12 cellular contexts compared by ENCODE assay signal in the genomic region with DNA sequence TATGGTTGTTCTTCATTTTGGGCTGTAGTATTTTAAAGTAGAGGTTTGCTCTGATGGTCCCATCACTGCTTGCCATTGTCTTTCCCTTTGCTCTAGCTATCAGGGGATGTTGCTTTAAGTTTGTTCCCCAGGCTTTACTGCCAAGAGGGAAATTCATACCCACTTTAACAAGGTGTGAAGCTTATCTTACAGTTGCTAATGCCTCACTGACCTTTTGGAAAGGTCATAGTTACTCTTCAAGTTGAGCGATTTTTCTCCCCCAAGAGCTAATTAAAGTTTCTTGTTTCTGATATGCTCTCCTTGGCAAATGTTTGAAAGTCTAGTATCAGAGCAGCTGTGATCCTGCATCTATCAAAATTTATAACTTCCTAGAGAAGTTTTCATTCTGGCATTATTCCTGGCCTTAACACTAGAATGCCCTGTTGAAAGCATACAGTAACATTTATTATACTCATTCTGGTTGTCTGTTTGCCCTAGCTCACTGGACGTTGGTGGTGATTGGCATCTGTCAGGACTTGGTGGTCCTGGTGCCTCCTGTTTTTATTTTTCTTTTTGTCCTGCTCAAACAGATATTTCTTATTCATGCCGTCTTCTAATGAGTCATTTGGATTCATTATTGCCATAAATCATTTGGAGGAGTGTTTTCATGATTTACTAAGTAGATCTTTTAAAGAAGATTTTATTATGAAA. TPM values are rescaled to one million over a fixed set of nuclear protein-coding genes. Genes with fewer than 3 reads are reported as not detected.
DNase-seq lines count a peak whose midpoint lies in the region; ATAC-seq, FAIRE-seq and TF ChIP-seq lines count a peak whose summit lies in the region.
"Had no signal": no experiment of that assay in that cellular context is flagged by ENCODE, and none has a peak within 500 bp of the region (broad histone marks: within the 10 kb centered on the region; RNA-seq: fewer than 3 reads in every experiment).

No MANE protein-coding gene starts in this region.

- H3K9ac ChIP-seq in HepG2 (ENCODE audit: insufficient read depth, low read depth, low read length) = no peak overlapping the region

- intact Hi-C loops in mucosa of descending colon (cut with DNase I, micrococcal nuclease) = no loop called here
- intact Hi-C loops in HepG2 (cut with micrococcal nuclease; ENCODE audit: unreplicated experiment) = no loop called here

- TF ChIP-seq EP300 in HepG2 (IDR thresholded peaks at IDR 0.05; ENCODE audit: low read depth in 2 of 2, low read length in 2 of 2) = no peak
- no peak for TF ChIP-seq EP300 in HepG2 (CRISPR knock-in tag; IDR thresholded peaks at IDR 0.05; ENCODE audit: borderline replicate concordance)

- POLR2A ChIA-PET in HepG2 (lab: Yijun Ruan, JAX) = interaction anchor here (0.7 to 2.3 kb wide), 3 partner anchors 11 to 41 kb away, joined by 3 to 6 read pairs (median 3); no protein-coding TSS in a partner anchor

- no peak overlapping the region for H2AFZ ChIP-seq in HepG2 (ENCODE audit: low read length)

- H3K4me2 ChIP-seq in HepG2 (ENCODE audit: low read depth, low read length) = no peak overlapping the region

- peaks cover 78% of the 10 kb centered on the region for H3K79me2 ChIP-seq in HepG2 (ENCODE audit: insufficient read depth, low read length)

- H3K4me3 Mint-ChIP-seq in activated T-cell treated with anti-CD3 and anti-CD28 coated beads, Interleukin-2, amount 50 U/mL, for 24 hours = peak overlapping the region; percentile 21
- H3K4me3 Mint-ChIP-seq in central memory CD8-positive, alpha-beta T cell = peak overlapping the region; percentile 11

- H3K27ac ChIP-seq in HepG2 (ENCODE audit: extremely low read length, insufficient read depth, low read length) = no peak overlapping the region

- no peak for DNase-seq in activated T-cell treated with anti-CD3 and anti-CD28 coated beads, Interleukin-2, amount 50 U/mL, for 24 hours
- no peak for DNase-seq in activated T-cell treated with anti-CD3 and anti-CD28 coated beads, Interleukin-2, amount 50 U/mL, for 1 hour
- no peak for DNase-seq in central memory CD8-positive, alpha-beta T cell (ENCODE audit: low spot score in 2 of 2)
- DNase-seq in mucosa of descending colon = no peak
- peak; percentile 22 for DNase-seq in ureter (ENCODE audit: low spot score)
- DNase-seq in effector CD4-positive, alpha-beta T cell = no peak
- DNase-seq in HepG2 (ENCODE audit: low spot score) = no peak
- no peak for DNase-seq in mesenteric fat pad (ENCODE audit: low spot score)
- DNase-seq: amniotic stem cell, GOT3, SHP77 treated with DMSO at 0.1 percent for 48 hours had no signal

- peaks cover 58% of the 10 kb centered on the region for H3K4me1 Mint-ChIP-seq in activated T-cell treated with anti-CD3 and anti-CD28 coated beads, Interleukin-2, amount 50 U/mL, for 24 hours (ENCODE audit: low read depth)
- H3K4me1 Mint-ChIP-seq in central memory CD8-positive, alpha-beta T cell = peaks cover 30% of the 10 kb centered on the region

- no peaks in the 10 kb centered on the region for H3K27me3 Mint-ChIP-seq in activated T-cell treated with anti-CD3 and anti-CD28 coated beads, Interleukin-2, amount 50 U/mL, for 24 hours
- no peaks in the 10 kb centered on the region for H3K27me3 Mint-ChIP-seq in central memory CD8-positive, alpha-beta T cell

- no TSS peak for BruUV-seq in HepG2 (replicated peaks; lab: Mats Ljungman, UMichigan)

- no peak for ATAC-seq in central memory CD8-positive, alpha-beta T cell (replicated peaks; ENCODE audit: extremely low read depth, poor library complexity, severe bottlenecking)
- ATAC-seq in mucosa of descending colon (peak; percentile 39), HepG2 (no peak)

- H3K9me3 ChIP-seq in mucosa of descending colon (no peaks in the 10 kb centered on the region), HepG2 (ENCODE audit: low read length) (no peaks in the 10 kb centered on the region)

- WGBS in HepG2 (ENCODE audit: low lambda C conversion rate) = 74% methylated on average over 3 of the region's 3 CpGs

- CTCF ChIA-PET in HepG2 (lab: Yijun Ruan, JAX; ENCODE audit: low intra/inter-chr PET ratio, low total read pairs) = no interaction called here

- H4K20me1 ChIP-seq in HepG2 (ENCODE audit: insufficient read depth, low read length) = peaks cover 36% of the 10 kb centered on the region

- peaks cover 97% of the 10 kb centered on the region for H3K36me3 Mint-ChIP-seq in activated T-cell treated with anti-CD3 and anti-CD28 coated beads, Interleukin-2, amount 50 U/mL, for 24 hours (ENCODE audit: low read depth)
- peaks cover 60% of the 10 kb centered on the region for H3K36me3 Mint-ChIP-seq in central memory CD8-positive, alpha-beta T cell (ENCODE audit: insufficient read depth)

- no peaks in the 10 kb centered on the region for H3K9me3 Mint-ChIP-seq in activated T-cell treated with anti-CD3 and anti-CD28 coated beads, Interleukin-2, amount 50 U/mL, for 24 hours
- no peaks in the 10 kb centered on the region for H3K9me3 Mint-ChIP-seq in central memory CD8-positive, alpha-beta T cell

- no peak for TF ChIP-seq POLR2A in HepG2 (IDR thresholded peaks at IDR 0.05; ENCODE audit: insufficient read depth in 1 of 2, low read depth in 2 of 2, low read length in 2 of 2)

- no peak for FAIRE-seq in HepG2 (lab: Jason Lieb, UNC)
- FAIRE-seq: urothelium cell line had no signal

- H3K27me3 ChIP-seq in HepG2 (ENCODE audit: control insufficient read depth in 1 of 2, insufficient read depth in 2 of 2, low read length in 2 of 2) = no peaks in the 10 kb centered on the region

- in situ Hi-C loops in HepG2 (cut with HindIII; ENCODE audit: extremely low pct_ligation_motif_present, low pct_unique_long_range_greater_than_20kb) = no loop called here

- H3K4me3 ChIP-seq in mucosa of descending colon = no peak overlapping the region
- no peak overlapping the region for H3K4me3 ChIP-seq in HepG2 (replicated peaks in 1 of 3; ENCODE audit: insufficient read depth in 1 of 3, low read depth in 2 of 3, low read length in 3 of 3)

- peak overlapping the region; percentile 74 for H3K27ac Mint-ChIP-seq in activated T-cell treated with anti-CD3 and anti-CD28 coated beads, Interleukin-2, amount 50 U/mL, for 24 hours
- peak overlapping the region; percentile 22 for H3K27ac Mint-ChIP-seq in central memory CD8-positive, alpha-beta T cell (ENCODE audit: low read depth)

- TF ChIP-seq CTCF in mucosa of descending colon (IDR thresholded peaks at IDR 0.05) (no peak), HepG2 (CRISPR knock-in tag; IDR thresholded peaks at IDR 0.05) (no peak)

- H3K36me3 ChIP-seq in mucosa of descending colon (ENCODE audit: low read depth) = peaks cover 7% of the 10 kb centered on the region
- H3K36me3 ChIP-seq in HepG2 (replicated peaks in 1 of 2; ENCODE audit: control insufficient read depth in 1 of 2, insufficient read depth in 2 of 2, low read length in 2 of 2) = peaks cover 11 to 67% of the 10 kb centered on the region in 2 experiments

- TF ChIP-seq RAD21 in HepG2 (CRISPR knock-in tag; IDR thresholded peaks at IDR 0.05) = no peak

- H3K4me1 ChIP-seq in mucosa of descending colon (ENCODE audit: low read depth) (peaks cover 16% of the 10 kb centered on the region), HepG2 (ENCODE audit: insufficient read depth, low read length) (peaks cover 52% of the 10 kb centered on the region)

TF ChIP-seq in HepG2, 621 proteins besides CTCF, POLR2A, EP300 and RAD21 (continues in another document):
- TF ChIP-seq, protein P1, sequence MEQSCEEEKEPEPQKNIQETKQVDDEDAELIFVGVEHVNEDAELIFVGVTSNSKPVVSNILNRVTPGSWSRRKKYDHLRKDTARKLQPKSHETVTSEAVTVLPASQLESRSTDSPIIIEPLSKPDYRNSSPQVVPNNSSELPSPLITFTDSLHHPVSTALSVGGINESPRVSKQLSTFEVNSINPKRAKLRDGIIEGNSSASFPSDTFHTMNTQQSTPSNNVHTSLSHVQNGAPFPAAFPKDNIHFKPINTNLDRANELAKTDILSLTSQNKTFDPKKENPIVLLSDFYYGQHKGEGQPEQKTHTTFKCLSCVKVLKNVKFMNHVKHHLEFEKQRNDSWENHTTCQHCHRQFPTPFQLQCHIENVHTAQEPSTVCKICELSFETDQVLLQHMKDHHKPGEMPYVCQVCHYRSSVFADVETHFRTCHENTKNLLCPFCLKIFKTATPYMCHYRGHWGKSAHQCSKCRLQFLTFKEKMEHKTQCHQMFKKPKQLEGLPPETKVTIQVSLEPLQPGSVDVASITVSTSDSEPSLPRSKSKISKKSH (CRISPR knock-in tag; IDR thresholded peaks at IDR 0.05; ENCODE audit: borderline replicate concordance) = no peak
- no peak for TF ChIP-seq RBM22 (optimal IDR thresholded peaks at IDR 0.05; ENCODE audit: low read length)
- no peak for TF ChIP-seq PHF20 (CRISPR knock-in tag; IDR thresholded peaks at IDR 0.05)
- no peak for TF ChIP-seq ZNF333 (CRISPR knock-in tag; IDR thresholded peaks at IDR 0.05; ENCODE audit: borderline replicate concordance)

RNA-seq across cellular contexts. Expression of a gene that starts 8.1 kb away (rescaled TPM):
- total RNA-seq in mucosa of descending colon (100 to 1,000 TPM; 242 to 287 (median 259) TPM), ureter (357 TPM), HepG2 (2016; rRNA removed; fragmentation: Illumina TruSeq; extraction: Trizol) (79.2 and 85.5 TPM in 2 replicates), mesenteric fat pad (232 TPM)
- 16.6 and 18.3 TPM in 2 replicates for total RNA-seq in HepG2 (2016; cell fraction: cytosol; rRNA removed; fragmentation: Illumina TruSeq; extraction: Trizol; ENCODE audit: low read depth)
- 64.3 and 88.8 TPM in 2 replicates for total RNA-seq in HepG2 (2016; cell fraction: insoluble cytoplasmic fraction; rRNA removed; fragmentation: Illumina TruSeq; extraction: Trizol)
- total RNA-seq in HepG2 (2016; cell fraction: membrane; rRNA removed; fragmentation: Illumina TruSeq; extraction: Trizol) = 50.1 and 58.3 TPM in 2 replicates
- 162 and 186 TPM in 2 replicates for total RNA-seq in HepG2 (2016; cell fraction: nucleus; rRNA removed; fragmentation: Illumina TruSeq; extraction: Trizol)
- polyA plus RNA-seq in HepG2 (2011; rRNA removed) = 35.4 and 40.8 TPM in 2 replicates
- polyA plus RNA-seq in HepG2 (2011; cell fraction: cytosol; rRNA removed) = 19.8 and 24.8 TPM in 2 replicates
- 106 and 112 TPM in 2 replicates for polyA plus RNA-seq in HepG2 (2011; cell fraction: nucleus; rRNA removed)
- 95.4 and 109 TPM in 2 replicates for polyA plus RNA-seq in HepG2 (2012)
- polyA plus RNA-seq in HepG2 (2016; cell fraction: cytosol; fragmentation: Illumina TruSeq; extraction: Trizol; ENCODE audit: low read depth) = 7.7 and 8.0 TPM in 2 replicates
- polyA plus RNA-seq in HepG2 (2016; cell fraction: insoluble cytoplasmic fraction; fragmentation: Illumina TruSeq; extraction: Trizol; ENCODE audit: low read depth) = 52.2 and 68.9 TPM in 2 replicates
- 23.7 and 31.5 TPM in 2 replicates for polyA plus RNA-seq in HepG2 (2016; cell fraction: membrane; fragmentation: Illumina TruSeq; extraction: Trizol; ENCODE audit: low read depth)
- 193 and 199 TPM in 2 replicates for polyA plus RNA-seq in HepG2 (2016; cell fraction: nucleus; fragmentation: Illumina TruSeq; extraction: Trizol; ENCODE audit: insufficient read depth, low read depth)
- polyA minus RNA-seq in HepG2 (2011; rRNA and poly(A)+ RNA removed; ENCODE audit: low replicate concordance) = 88.2 and 101 TPM in 2 replicates
- polyA minus RNA-seq in HepG2 (2011; cell fraction: cytosol; rRNA and poly(A)+ RNA removed) = 63.9 and 75.1 TPM in 2 replicates
- polyA minus RNA-seq in HepG2 (2011; cell fraction: nucleus; rRNA and poly(A)+ RNA removed) = 126 and 131 TPM in 2 replicates
